Comparison of ENCODE assay signal across 8 cellular contexts in the genomic region with DNA sequence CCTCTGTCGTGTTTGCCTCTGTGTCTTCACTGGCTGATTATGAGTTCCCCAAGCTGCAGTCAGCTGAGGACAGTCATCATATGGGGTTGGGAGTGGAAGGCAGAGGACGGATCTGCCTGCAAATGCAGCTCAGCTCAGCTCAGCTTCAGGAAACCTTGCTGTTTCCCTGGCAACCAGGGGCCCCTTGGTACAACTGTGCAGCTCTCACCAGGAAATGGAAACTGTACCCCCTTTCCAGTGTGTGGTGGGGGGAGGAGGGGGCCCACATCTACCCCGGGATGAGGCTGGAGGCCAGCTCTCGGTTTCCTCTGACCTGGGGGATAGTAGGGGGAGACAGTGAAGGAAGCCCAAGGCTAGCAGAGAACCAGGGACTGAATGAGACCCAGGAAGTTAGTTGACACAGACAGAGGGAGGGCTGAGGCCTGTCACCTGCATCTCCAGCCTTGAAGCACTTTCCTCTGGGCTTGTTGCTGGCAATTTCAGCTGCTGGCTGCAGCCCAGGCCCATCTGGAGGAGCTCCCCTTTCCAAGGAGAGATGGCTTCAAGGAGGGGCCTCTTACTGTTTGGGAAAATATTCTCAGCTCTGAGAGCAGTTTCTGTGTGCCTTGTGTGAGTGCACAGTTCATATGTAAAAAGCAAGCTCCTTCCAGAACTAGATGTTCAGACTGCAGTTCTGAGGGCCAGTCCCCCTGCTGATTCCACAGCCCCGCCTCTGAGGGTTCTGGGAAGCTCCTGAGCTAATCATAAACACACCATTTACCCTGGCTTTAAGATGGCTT. TPM values are rescaled to one million over a fixed set of nuclear protein-coding genes. Genes with fewer than 3 reads are reported as not detected.
DNase-seq lines count a peak whose midpoint lies in the region; FAIRE-seq and TF ChIP-seq lines count a peak whose summit lies in the region.

No MANE protein-coding gene starts in this region.

- H3K18ac ChIP-seq in H9 (ENCODE audit: insufficient read length, low read depth, low read length): no peak overlapping the region

- H3K23me2 ChIP-seq in H9 (ENCODE audit: insufficient read length, low read depth, low read length, poor library complexity, severe bottlenecking): no peaks in the 10 kb centered on the region

- no peak overlapping the region for H2BK5ac ChIP-seq in H9 (ENCODE audit: insufficient read length, low read length)

- H3K36me3 Mint-ChIP-seq in H9 (ENCODE audit: insufficient read depth in 1 of 3, low read depth in 3 of 3): peaks cover 0 to 10% (median 3%) of the 10 kb centered on the region in 3 experiments; a peak in 4 of 7 replicates

- no peak overlapping the region for H2AFZ ChIP-seq in H9 (ENCODE audit: low read length)

- H3K4me3 Mint-ChIP-seq in H9: no peak overlapping the region

- WGBS in H9 (ENCODE audit: extremely low coverage, insufficient read length, low lambda C conversion rate): no CpG with 5 or more reads among the region's 5 CpGs

- H3K36me3 ChIP-seq in skeletal muscle tissue (ENCODE audit: control insufficient read depth in 3 of 3, insufficient read depth in 3 of 3, low read length in 3 of 3): peaks cover 4 to 10% (median 6%) of the 10 kb centered on the region in 3 donors

- H3K27ac ChIP-seq in H9 (ENCODE audit: insufficient read length, low read depth, low read length) (no peak overlapping the region), skeletal muscle tissue (ENCODE audit: low read depth, low read length) (peak overlapping the region; percentile 62)

- peak; percentile 97 for FAIRE-seq in GM12892 (lab: Jason Lieb, UNC)

- H3K27me3 ChIP-seq in H9 (ENCODE audit: insufficient read depth, low read length): no peaks in the 10 kb centered on the region
- no peaks in the 10 kb centered on the region for H3K27me3 ChIP-seq in skeletal muscle tissue (ENCODE audit: control insufficient read depth in 3 of 3, insufficient read depth in 3 of 3, low read length in 3 of 3)

- no peak overlapping the region for H3K56ac ChIP-seq in H9 (ENCODE audit: insufficient read length, low read depth, low read length)

- no peak overlapping the region for H3K4me2 ChIP-seq in H9 (ENCODE audit: insufficient read depth, insufficient read length, low read length)

- H2BK120ac ChIP-seq in H9 (ENCODE audit: low read depth, low read length, poor library complexity, severe bottlenecking): no peak overlapping the region

- peak overlapping the region in 1 of 3 donors; percentile 39 for H3K4me3 ChIP-seq in skeletal muscle tissue (ENCODE audit: low read length in 3 of 3)

- H4K8ac ChIP-seq in H9 (replicated peaks; ENCODE audit: insufficient read length, low read depth, low read length): no peak overlapping the region

- no peaks in the 10 kb centered on the region for H3K79me1 ChIP-seq in H9 (ENCODE audit: insufficient read depth, low read depth, low read length, poor library complexity, severe bottlenecking)

- H3K14ac ChIP-seq in H9 (ENCODE audit: insufficient read depth, low read length): no peak overlapping the region

- H2AK5ac ChIP-seq in H9 (ENCODE audit: insufficient read length, low read length): no peak overlapping the region

- no peak overlapping the region for H2BK15ac ChIP-seq in H9 (ENCODE audit: low read depth, low read length)

- no peaks in the 10 kb centered on the region for H3K79me2 ChIP-seq in H9 (ENCODE audit: insufficient read depth, low read length)

- TF ChIP-seq POLR2A in GM12892 (IDR thresholded peaks at IDR 0.05; ENCODE audit: low read depth, low read length): peak; percentile 55

- H3K4ac ChIP-seq in H9 (ENCODE audit: low read depth, low read length): no peak overlapping the region

- no peak overlapping the region for H2BK12ac ChIP-seq in H9 (ENCODE audit: insufficient read length, low read depth, low read length)

- no peak overlapping the region for H3T11ph ChIP-seq in H9 (ENCODE audit: low read length)

- peak overlapping the region; percentile 3 to 43 (median 37); a peak in 4 of 7 replicates for H3K27ac Mint-ChIP-seq in H9

- peaks cover 7 to 21% of the 10 kb centered on the region in 2 experiments for H3K4me1 Mint-ChIP-seq in H9

- no peak for TF ChIP-seq CTCF in H9 (conservative IDR thresholded peaks at IDR 0.05)

- no peaks in the 10 kb centered on the region for H4K20me1 ChIP-seq in H9 (ENCODE audit: control insufficient read depth, insufficient read depth, insufficient read length)

- no peak overlapping the region for H4K91ac ChIP-seq in H9 (ENCODE audit: insufficient read length, low read depth, low read length)

- H3K27me3 Mint-ChIP-seq in H9 (ENCODE audit: low read depth): no peaks in the 10 kb centered on the region

- H2BK20ac ChIP-seq in H9 (ENCODE audit: low read depth, low read length, poor library complexity, severe bottlenecking): no peak overlapping the region

- no peak overlapping the region for H3K23ac ChIP-seq in H9 (ENCODE audit: insufficient read length, low read depth, low read length)

- no peaks in the 10 kb centered on the region; the same call in 1 of the 2 replicates for H3K4me1 ChIP-seq in H9 (ENCODE audit: insufficient read depth, low read length)
- peaks cover 67 to 84% (median 67%) of the 10 kb centered on the region in 3 donors for H3K4me1 ChIP-seq in skeletal muscle tissue (ENCODE audit: control insufficient read depth in 3 of 3, insufficient read depth in 3 of 3, low read length in 3 of 3)

- DNase-seq in GM12892 (ENCODE audit: insufficient read length) (no peak), H9 (no peak), NCI-H2227 (lab: John Stamatoyannopoulos, UW; ENCODE audit: unreplicated experiment) (peak; percentile 64), germinal center (ENCODE audit: low spot score) (peak; percentile 51), A172 (ENCODE audit: low spot score) (no peak), NCI-H1105 (lab: John Stamatoyannopoulos, UW) (no peak)
- DNase-seq in activated T-helper 1 cell treated with anti-CD3 and anti-CD28 coated beads, Interleukin-2, amount 50 U/mL, for 16 hours (ENCODE audit: low read depth in 1 of 2, low spot score in 1 of 2): peak; percentile 33 to 50

- no peaks in the 10 kb centered on the region for H3K9me3 ChIP-seq in H9 (ENCODE audit: control insufficient read depth, low read depth, low read length)
- H3K9me3 ChIP-seq in skeletal muscle tissue (ENCODE audit: control insufficient read depth in 3 of 3, low read length in 3 of 3): no peaks in the 10 kb centered on the region

- no peak overlapping the region for H4K5ac ChIP-seq in H9 (ENCODE audit: insufficient read length, low read depth, low read length)

- no peaks in the 10 kb centered on the region for H3K9me3 Mint-ChIP-seq in H9

- H3K9ac ChIP-seq in H9 (ENCODE audit: extremely low read depth, insufficient read length, low read length): no peak overlapping the region
- H3K9ac ChIP-seq in skeletal muscle tissue (ENCODE audit: low read depth in 1 of 3, low read length in 3 of 3): peak overlapping the region; percentile 36 to 47 (median 46)

RNA-seq across cellular contexts. Expression of a gene that starts 6.9 kb away (rescaled TPM):
- 349 TPM for polyA plus RNA-seq in GM12892 (2012; ENCODE audit: missing spikeins)
- total RNA-seq in H9 (2021) (93.2 and 98.7 TPM in 2 replicates), skeletal muscle tissue (361 TPM)
- total RNA-seq in A172 (2014; rRNA removed; shearing (Covaris generic)): 424 and 507 TPM in 2 replicates

Comparison
In these comparisons a context has a peak if more than half of its experiments do, and no peak if none do; other contexts are left out.
1. DNase-seq: peak in NCI-H2227 (single experiment), activated T-helper 1 cell treated with anti-CD3 and anti-CD28 coated beads, Interleukin-2, amount 50 U/mL, for 16 hours (2 of 2) and germinal center (single experiment); none in GM12892 (single experiment), H9 (single experiment), A172 (single experiment) and NCI-H1105 (single experiment).